In genomic region chr2:22912398-22912797, GRCh38 we compare ENCODE assay signal across 20 cellular contexts.
"Had no signal": no experiment of that assay in that cellular context is flagged by ENCODE, and none has a peak within 500 bp of the region (broad histone marks: within the 10 kb centered on the region; RNA-seq: fewer than 3 reads in every experiment).

No MANE protein-coding gene starts in this region.

- H3K9me3 ChIP-seq: body of pancreas, esophagus squamous epithelium, gastroesophageal sphincter, pancreas, psoas muscle, upper lobe of left lung had no signal

- H3K4me3 ChIP-seq: body of pancreas, cardiac muscle cell, esophagus squamous epithelium, gastroesophageal sphincter, pancreas, psoas muscle, upper lobe of left lung had no signal

- H3K36me3 ChIP-seq: cardiac muscle cell, esophagus squamous epithelium, gastroesophageal sphincter, pancreas, upper lobe of left lung had no signal

- H3K27me3 ChIP-seq: body of pancreas, cardiac muscle cell, esophagus squamous epithelium, gastroesophageal sphincter, pancreas, upper lobe of left lung had no signal

- DNase-seq: activated CD4-positive, alpha-beta T cell treated with anti-CD3 and anti-CD28 coated beads for 1 hour; activated gamma-delta T cell treated with Interleukin-2 at 50 U/mL for 16 hours; activated T-cell treated with anti-CD3 and anti-CD28 coated beads, Interleukin-2, amount 50 U/mL, for 1 hour; body of pancreas; cortex of kidney; endodermal cell; esophagus squamous epithelium; head of caudate nucleus; hypothalamus; left ventricle myocardium superior; mammary epithelial cell; natural killer cell; pancreas; psoas muscle; right cardiac atrium; stimulated activated CD4-positive, alpha-beta T cell treated with anti-CD3 and anti-CD28 coated beads, Interleukin-4, amount 100 ng/mL, for 24 hours; stimulated activated naive CD4-positive, alpha-beta T cell treated with Interleukin-2 at 50 U/mL for 16 hours; upper lobe of left lung had no signal

- H3K27ac ChIP-seq: body of pancreas, cardiac muscle cell, esophagus squamous epithelium, gastroesophageal sphincter, pancreas, psoas muscle, upper lobe of left lung had no signal

- ATAC-seq: body of pancreas, gastroesophageal sphincter, left ventricle myocardium superior, natural killer cell, pancreas, psoas muscle, right cardiac atrium had no signal

- H3K4me1 ChIP-seq: body of pancreas, esophagus squamous epithelium, gastroesophageal sphincter, pancreas, psoas muscle had no signal
